In genomic region chr17:45135192-45135977, GRCh38 we compare ENCODE assay signal across 1 cellular context.
A peak's percentile ranks its signal among the peaks of the same experiment; 100 is the strongest.
TF ChIP-seq lines count a peak whose summit lies in the region.

A gene with protein sequence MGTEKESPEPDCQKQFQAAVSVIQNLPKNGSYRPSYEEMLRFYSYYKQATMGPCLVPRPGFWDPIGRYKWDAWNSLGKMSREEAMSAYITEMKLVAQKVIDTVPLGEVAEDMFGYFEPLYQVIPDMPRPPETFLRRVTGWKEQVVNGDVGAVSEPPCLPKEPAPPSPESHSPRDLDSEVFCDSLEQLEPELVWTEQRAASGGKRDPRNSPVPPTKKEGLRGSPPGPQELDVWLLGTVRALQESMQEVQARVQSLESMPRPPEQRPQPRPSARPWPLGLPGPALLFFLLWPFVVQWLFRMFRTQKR (plus strand): TSS chr17:45135687. CDS start chr17:45136145, 458 bp downstream.

TF ChIP-seq in HepG2, 621 proteins besides CTCF, POLR2A, EP300 and RAD21 (continued from another document and continues in another):
- TF ChIP-seq, protein P1, sequence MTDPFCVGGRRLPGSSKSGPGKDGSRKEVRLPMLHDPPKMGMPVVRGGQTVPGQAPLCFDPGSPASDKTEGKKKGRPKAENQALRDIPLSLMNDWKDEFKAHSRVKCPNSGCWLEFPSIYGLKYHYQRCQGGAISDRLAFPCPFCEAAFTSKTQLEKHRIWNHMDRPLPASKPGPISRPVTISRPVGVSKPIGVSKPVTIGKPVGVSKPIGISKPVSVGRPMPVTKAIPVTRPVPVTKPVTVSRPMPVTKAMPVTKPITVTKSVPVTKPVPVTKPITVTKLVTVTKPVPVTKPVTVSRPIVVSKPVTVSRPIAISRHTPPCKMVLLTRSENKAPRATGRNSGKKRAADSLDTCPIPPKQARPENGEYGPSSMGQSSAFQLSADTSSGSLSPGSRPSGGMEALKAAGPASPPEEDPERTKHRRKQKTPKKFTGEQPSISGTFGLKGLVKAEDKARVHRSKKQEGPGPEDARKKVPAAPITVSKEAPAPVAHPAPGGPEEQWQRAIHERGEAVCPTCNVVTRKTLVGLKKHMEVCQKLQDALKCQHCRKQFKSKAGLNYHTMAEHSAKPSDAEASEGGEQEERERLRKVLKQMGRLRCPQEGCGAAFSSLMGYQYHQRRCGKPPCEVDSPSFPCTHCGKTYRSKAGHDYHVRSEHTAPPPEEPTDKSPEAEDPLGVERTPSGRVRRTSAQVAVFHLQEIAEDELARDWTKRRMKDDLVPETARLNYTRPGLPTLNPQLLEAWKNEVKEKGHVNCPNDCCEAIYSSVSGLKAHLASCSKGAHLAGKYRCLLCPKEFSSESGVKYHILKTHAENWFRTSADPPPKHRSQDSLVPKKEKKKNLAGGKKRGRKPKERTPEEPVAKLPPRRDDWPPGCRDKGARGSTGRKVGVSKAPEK (CRISPR knock-in tag; IDR thresholded peaks at IDR 0.05; ENCODE audit: borderline replicate concordance) = no peak
- TF ChIP-seq ARID2 (CRISPR knock-in tag; IDR thresholded peaks at IDR 0.05; ENCODE audit: borderline replicate concordance) = peak; percentile 71; the same call in 1 of the 2 replicates
- TF ChIP-seq ZFX (CRISPR knock-in tag; IDR thresholded peaks at IDR 0.05; ENCODE audit: low read depth) = peak; percentile 98
- TF ChIP-seq, protein P2, sequence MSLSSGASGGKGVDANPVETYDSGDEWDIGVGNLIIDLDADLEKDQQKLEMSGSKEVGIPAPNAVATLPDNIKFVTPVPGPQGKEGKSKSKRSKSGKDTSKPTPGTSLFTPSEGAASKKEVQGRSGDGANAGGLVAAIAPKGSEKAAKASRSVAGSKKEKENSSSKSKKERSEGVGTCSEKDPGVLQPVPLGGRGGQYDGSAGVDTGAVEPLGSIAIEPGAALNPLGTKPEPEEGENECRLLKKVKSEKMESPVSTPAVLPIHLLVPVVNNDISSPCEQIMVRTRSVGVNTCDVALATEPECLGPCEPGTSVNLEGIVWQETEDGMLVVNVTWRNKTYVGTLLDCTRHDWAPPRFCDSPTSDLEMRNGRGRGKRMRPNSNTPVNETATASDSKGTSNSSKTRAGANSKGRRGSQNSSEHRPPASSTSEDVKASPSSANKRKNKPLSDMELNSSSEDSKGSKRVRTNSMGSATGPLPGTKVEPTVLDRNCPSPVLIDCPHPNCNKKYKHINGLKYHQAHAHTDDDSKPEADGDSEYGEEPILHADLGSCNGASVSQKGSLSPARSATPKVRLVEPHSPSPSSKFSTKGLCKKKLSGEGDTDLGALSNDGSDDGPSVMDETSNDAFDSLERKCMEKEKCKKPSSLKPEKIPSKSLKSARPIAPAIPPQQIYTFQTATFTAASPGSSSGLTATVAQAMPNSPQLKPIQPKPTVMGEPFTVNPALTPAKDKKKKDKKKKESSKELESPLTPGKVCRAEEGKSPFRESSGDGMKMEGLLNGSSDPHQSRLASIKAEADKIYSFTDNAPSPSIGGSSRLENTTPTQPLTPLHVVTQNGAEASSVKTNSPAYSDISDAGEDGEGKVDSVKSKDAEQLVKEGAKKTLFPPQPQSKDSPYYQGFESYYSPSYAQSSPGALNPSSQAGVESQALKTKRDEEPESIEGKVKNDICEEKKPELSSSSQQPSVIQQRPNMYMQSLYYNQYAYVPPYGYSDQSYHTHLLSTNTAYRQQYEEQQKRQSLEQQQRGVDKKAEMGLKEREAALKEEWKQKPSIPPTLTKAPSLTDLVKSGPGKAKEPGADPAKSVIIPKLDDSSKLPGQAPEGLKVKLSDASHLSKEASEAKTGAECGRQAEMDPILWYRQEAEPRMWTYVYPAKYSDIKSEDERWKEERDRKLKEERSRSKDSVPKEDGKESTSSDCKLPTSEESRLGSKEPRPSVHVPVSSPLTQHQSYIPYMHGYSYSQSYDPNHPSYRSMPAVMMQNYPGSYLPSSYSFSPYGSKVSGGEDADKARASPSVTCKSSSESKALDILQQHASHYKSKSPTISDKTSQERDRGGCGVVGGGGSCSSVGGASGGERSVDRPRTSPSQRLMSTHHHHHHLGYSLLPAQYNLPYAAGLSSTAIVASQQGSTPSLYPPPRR (CRISPR knock-in tag; IDR thresholded peaks at IDR 0.05; ENCODE audit: borderline replicate concordance) = 0 out of 2 replicates have a peak, but pooled peaks have one; percentile 36
- peak; percentile 70; the same call in 1 of the 2 replicates for TF ChIP-seq ZNF205 (CRISPR knock-in tag; IDR thresholded peaks at IDR 0.05)
- peak; percentile 86 for TF ChIP-seq NR2C2 (CRISPR knock-in tag; IDR thresholded peaks at IDR 0.05; ENCODE audit: borderline replicate concordance)
- TF ChIP-seq ZFP90 (CRISPR knock-in tag; IDR thresholded peaks at IDR 0.05; ENCODE audit: borderline replicate concordance) = peak; percentile 88; the same call in 1 of the 2 replicates
- peak; percentile 69; the same call in 1 of the 2 replicates for TF ChIP-seq GFI1 (CRISPR knock-in tag; IDR thresholded peaks at IDR 0.05; ENCODE audit: borderline replicate concordance)
- 0 out of 2 replicates have a peak, but pooled peaks have one; percentile 77 for TF ChIP-seq ZNF468 (CRISPR knock-in tag; IDR thresholded peaks at IDR 0.05)
- no peak for TF ChIP-seq CHD2 (IDR thresholded peaks at IDR 0.05; ENCODE audit: low read depth, low read length)
- peak; percentile 99 for TF ChIP-seq PHF21A (CRISPR knock-in tag; IDR thresholded peaks at IDR 0.05)
- TF ChIP-seq ZNF207 (IDR thresholded peaks at IDR 0.05; ENCODE audit: borderline replicate concordance) = no peak
- no peak for TF ChIP-seq ZNF597 (CRISPR knock-in tag; IDR thresholded peaks at IDR 0.05)
- peak; percentile 61; the same call in 1 of the 2 replicates for TF ChIP-seq AHDC1 (CRISPR knock-in tag; IDR thresholded peaks at IDR 0.05; ENCODE audit: borderline replicate concordance)
- TF ChIP-seq ZNF260 (CRISPR knock-in tag; IDR thresholded peaks at IDR 0.05; ENCODE audit: borderline replicate concordance, low read depth) = no peak
- TF ChIP-seq SP5 (CRISPR knock-in tag; IDR thresholded peaks at IDR 0.05; ENCODE audit: borderline replicate concordance, low read depth) = peak; percentile 28; the same call in 1 of the 2 replicates
- no peak for TF ChIP-seq HMGA1 (CRISPR knock-in tag; conservative IDR thresholded peaks at IDR 0.05)
- TF ChIP-seq MTA3 (CRISPR knock-in tag; IDR thresholded peaks at IDR 0.05) = no peak
- peak; percentile 42; the same call in 1 of the 2 replicates for TF ChIP-seq IRX3 (CRISPR knock-in tag; IDR thresholded peaks at IDR 0.05; ENCODE audit: borderline replicate concordance, low read depth)
- TF ChIP-seq ZFYVE20 (CRISPR knock-in tag; IDR thresholded peaks at IDR 0.05; ENCODE audit: borderline replicate concordance, low read depth) = no peak
- peak; percentile 98; the same call in 1 of the 2 replicates for TF ChIP-seq ZNF567 (CRISPR knock-in tag; IDR thresholded peaks at IDR 0.05; ENCODE audit: borderline replicate concordance)
- TF ChIP-seq, protein P3, sequence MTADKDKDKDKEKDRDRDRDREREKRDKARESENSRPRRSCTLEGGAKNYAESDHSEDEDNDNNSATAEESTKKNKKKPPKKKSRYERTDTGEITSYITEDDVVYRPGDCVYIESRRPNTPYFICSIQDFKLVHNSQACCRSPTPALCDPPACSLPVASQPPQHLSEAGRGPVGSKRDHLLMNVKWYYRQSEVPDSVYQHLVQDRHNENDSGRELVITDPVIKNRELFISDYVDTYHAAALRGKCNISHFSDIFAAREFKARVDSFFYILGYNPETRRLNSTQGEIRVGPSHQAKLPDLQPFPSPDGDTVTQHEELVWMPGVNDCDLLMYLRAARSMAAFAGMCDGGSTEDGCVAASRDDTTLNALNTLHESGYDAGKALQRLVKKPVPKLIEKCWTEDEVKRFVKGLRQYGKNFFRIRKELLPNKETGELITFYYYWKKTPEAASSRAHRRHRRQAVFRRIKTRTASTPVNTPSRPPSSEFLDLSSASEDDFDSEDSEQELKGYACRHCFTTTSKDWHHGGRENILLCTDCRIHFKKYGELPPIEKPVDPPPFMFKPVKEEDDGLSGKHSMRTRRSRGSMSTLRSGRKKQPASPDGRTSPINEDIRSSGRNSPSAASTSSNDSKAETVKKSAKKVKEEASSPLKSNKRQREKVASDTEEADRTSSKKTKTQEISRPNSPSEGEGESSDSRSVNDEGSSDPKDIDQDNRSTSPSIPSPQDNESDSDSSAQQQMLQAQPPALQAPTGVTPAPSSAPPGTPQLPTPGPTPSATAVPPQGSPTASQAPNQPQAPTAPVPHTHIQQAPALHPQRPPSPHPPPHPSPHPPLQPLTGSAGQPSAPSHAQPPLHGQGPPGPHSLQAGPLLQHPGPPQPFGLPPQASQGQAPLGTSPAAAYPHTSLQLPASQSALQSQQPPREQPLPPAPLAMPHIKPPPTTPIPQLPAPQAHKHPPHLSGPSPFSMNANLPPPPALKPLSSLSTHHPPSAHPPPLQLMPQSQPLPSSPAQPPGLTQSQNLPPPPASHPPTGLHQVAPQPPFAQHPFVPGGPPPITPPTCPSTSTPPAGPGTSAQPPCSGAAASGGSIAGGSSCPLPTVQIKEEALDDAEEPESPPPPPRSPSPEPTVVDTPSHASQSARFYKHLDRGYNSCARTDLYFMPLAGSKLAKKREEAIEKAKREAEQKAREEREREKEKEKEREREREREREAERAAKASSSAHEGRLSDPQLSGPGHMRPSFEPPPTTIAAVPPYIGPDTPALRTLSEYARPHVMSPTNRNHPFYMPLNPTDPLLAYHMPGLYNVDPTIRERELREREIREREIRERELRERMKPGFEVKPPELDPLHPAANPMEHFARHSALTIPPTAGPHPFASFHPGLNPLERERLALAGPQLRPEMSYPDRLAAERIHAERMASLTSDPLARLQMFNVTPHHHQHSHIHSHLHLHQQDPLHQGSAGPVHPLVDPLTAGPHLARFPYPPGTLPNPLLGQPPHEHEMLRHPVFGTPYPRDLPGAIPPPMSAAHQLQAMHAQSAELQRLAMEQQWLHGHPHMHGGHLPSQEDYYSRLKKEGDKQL (CRISPR knock-in tag; IDR thresholded peaks at IDR 0.05; ENCODE audit: low read depth) = 0 out of 2 replicates have a peak, but pooled peaks have one; percentile 12
- peak; percentile 87 for TF ChIP-seq ZNF674 (CRISPR knock-in tag; IDR thresholded peaks at IDR 0.05; ENCODE audit: low read depth)
- peak; percentile 85; the same call in 1 of the 2 replicates for TF ChIP-seq ZNF616 (CRISPR knock-in tag; IDR thresholded peaks at IDR 0.05; ENCODE audit: low read depth)
- TF ChIP-seq DRAP1 (CRISPR knock-in tag; IDR thresholded peaks at IDR 0.05) = peak; percentile 86
- TF ChIP-seq ZNF280D (CRISPR knock-in tag; IDR thresholded peaks at IDR 0.05) = peak; percentile 6; the same call in 1 of the 2 replicates
- TF ChIP-seq CBX5 (CRISPR knock-in tag; IDR thresholded peaks at IDR 0.05; ENCODE audit: borderline replicate concordance) = peak; percentile 89; the same call in 1 of the 2 replicates
